In genomic region chr14:54330876-54331275, GRCh38 we compare ENCODE assay signal across 20 cellular contexts.
DNase-seq lines count a peak whose midpoint lies in the region; ATAC-seq, FAIRE-seq and TF ChIP-seq lines count a peak whose summit lies in the region.
"Had no signal": no experiment of that assay in that cellular context is flagged by ENCODE, and none has a peak within 500 bp of the region (broad histone marks: within the 10 kb centered on the region; RNA-seq: fewer than 3 reads in every experiment).

No MANE protein-coding gene starts in this region.

- H2BK12ac ChIP-seq in mesenchymal stem cell (ENCODE audit: low read length in 2 of 2): peak overlapping the region in 1 of 2 experiments; percentile 79

- H2BK15ac ChIP-seq in mesenchymal stem cell (ENCODE audit: low read depth, poor library complexity, severe bottlenecking): no peak overlapping the region

- no peak overlapping the region for H3K9ac ChIP-seq in mesenchymal stem cell (ENCODE audit: low read length)

- no peak for TF ChIP-seq CTCF in stomach (IDR thresholded peaks at IDR 0.05)
- no peak for TF ChIP-seq CTCF in esophagus squamous epithelium (IDR thresholded peaks at IDR 0.05)

- no peak overlapping the region for H2BK5ac ChIP-seq in mesenchymal stem cell (ENCODE audit: low read depth, low read length, poor library complexity, severe bottlenecking)

- peak overlapping the region; percentile 49 for H2AFZ ChIP-seq in mesenchymal stem cell (ENCODE audit: low read depth, low read length)

- H3K4me2 ChIP-seq in mesenchymal stem cell (ENCODE audit: low read length, poor library complexity, severe bottlenecking): no peak overlapping the region

- TF ChIP-seq POLR2A in stomach (IDR thresholded peaks at IDR 0.05) (no peak), esophagus squamous epithelium (IDR thresholded peaks at IDR 0.05) (no peak)

- no peak overlapping the region for H4K91ac ChIP-seq in mesenchymal stem cell (ENCODE audit: low read length)

- H2BK120ac ChIP-seq in mesenchymal stem cell (ENCODE audit: low read depth, low read length): no peak overlapping the region

- H3K14ac ChIP-seq in mesenchymal stem cell (ENCODE audit: low read length in 2 of 2): no peak overlapping the region

- ATAC-seq in GM19035 (IDR thresholded peaks at IDR 0.05; ENCODE audit: unreplicated experiment): no peak
- ATAC-seq: HepG2 had no signal

- FAIRE-seq in G401.6 (lab: Jason Lieb, UNC): peak; percentile 97
- FAIRE-seq: H54, HepG2 had no signal

- no peaks in the 10 kb centered on the region for H3K79me1 ChIP-seq in mesenchymal stem cell (replicated peaks; ENCODE audit: low read length, poor library complexity, severe bottlenecking)

- WGBS in mesenchymal stem cell: 46% methylated on average over 5 of the region's 5 CpGs
- WGBS in stomach, 5 donors: 34 to 61% (median 38%) methylated on average over 5 of the region's 5 CpGs
- 79 to 87% methylated on average over 5 of the region's 5 CpGs for WGBS in esophagus squamous epithelium, 2 donors

- H3K27ac ChIP-seq in mesenchymal stem cell (ENCODE audit: low read length, poor library complexity, severe bottlenecking): no peak overlapping the region
- H3K27ac ChIP-seq in stomach: peak overlapping the region in 3 of 5 donors; percentile 11 to 42 (median 23)
- H3K27ac ChIP-seq in esophagus squamous epithelium: no peak overlapping the region
- H3K27ac ChIP-seq: SJSA1 had no signal

- H3K9me3 ChIP-seq in mesenchymal stem cell (ENCODE audit: control insufficient read depth, low read length) (no peaks in the 10 kb centered on the region), stomach (no peaks in the 10 kb centered on the region), esophagus squamous epithelium (no peaks in the 10 kb centered on the region)
- H3K9me3 ChIP-seq: SJSA1 had no signal

- H3K4me1 ChIP-seq in mesenchymal stem cell (ENCODE audit: control insufficient read depth, insufficient read depth, low read depth, low read length) (no peaks in the 10 kb centered on the region), stomach (peaks cover 10 to 26% (median 18%) of the 10 kb centered on the region in 4 donors), esophagus squamous epithelium (peaks cover 0 to 8% (median 0%) of the 10 kb centered on the region in 3 donors)

- intact Hi-C loops in stomach (cut with DNase I; ENCODE audit: low total_unique reads): no loop called here
- intact Hi-C loops in esophagus squamous epithelium (cut with DNase I): loop anchor here (10.0 kb wide), 1 partner anchor 786 kb away; no protein-coding TSS in a partner anchor

- no peak overlapping the region for H3K23ac ChIP-seq in mesenchymal stem cell (ENCODE audit: low read length in 2 of 2)

- no peak for TF ChIP-seq EP300 in stomach (IDR thresholded peaks at IDR 0.05)

- peak overlapping the region in 1 of 2 experiments; percentile 53 for H3K4ac ChIP-seq in mesenchymal stem cell (ENCODE audit: low read depth in 1 of 2, low read length in 2 of 2)

- DNase-seq in cerebellar cortex (ENCODE audit: low spot score): peak; percentile 50
- no peak for DNase-seq in mesenchymal stem cell
- DNase-seq in stomach: no peak
- DNase-seq in esophagus squamous epithelium (lab: John Stamatoyannopoulos, UW): no peak
- no peak for DNase-seq in NCI-H2081 (lab: John Stamatoyannopoulos, UW)
- DNase-seq: Calu3, DMS79 treated with DMSO at 0.1 percent for 48 hours, Karpas-422, MV-4-11, NCI-H1105, NCI-H1436 treated with DMSO at 0.1 percent for 48 hours, NCI-H2029, NCI-H526 treated with DMSO at 0.1 percent for 48 hours, Right ventricle myocardium superior, RPMI8226 had no signal

- H3K4me3 ChIP-seq in mesenchymal stem cell (ENCODE audit: insufficient read depth in 1 of 2, low read depth in 1 of 2, low read length in 2 of 2) (no peak overlapping the region), stomach (no peak overlapping the region), esophagus squamous epithelium (no peak overlapping the region)
- H3K4me3 ChIP-seq: SJSA1 had no signal

- H4K8ac ChIP-seq in mesenchymal stem cell (ENCODE audit: low read length): no peak overlapping the region

- H3K27me3 ChIP-seq in mesenchymal stem cell (ENCODE audit: control insufficient read depth in 1 of 2, insufficient read depth in 1 of 2, low read length in 2 of 2) (peaks cover 0 to 16% of the 10 kb centered on the region in 2 experiments), stomach (no peaks in the 10 kb centered on the region), esophagus squamous epithelium (peaks cover 0 to 37% (median 0%) of the 10 kb centered on the region in 4 donors)
- H3K27me3 ChIP-seq: SJSA1 had no signal

- H3K18ac ChIP-seq in mesenchymal stem cell (ENCODE audit: low read depth in 1 of 2, low read length in 2 of 2): no peak overlapping the region

- peak overlapping the region; percentile 89 for H2AK5ac ChIP-seq in mesenchymal stem cell (ENCODE audit: low read length, severe bottlenecking)

- no peaks in the 10 kb centered on the region for H3K36me3 ChIP-seq in mesenchymal stem cell (ENCODE audit: control insufficient read depth in 1 of 2, insufficient read depth in 2 of 2, low read depth in 1 of 2, low read length in 2 of 2)
- no peaks in the 10 kb centered on the region for H3K36me3 ChIP-seq in stomach
- no peaks in the 10 kb centered on the region for H3K36me3 ChIP-seq in esophagus squamous epithelium
- H3K36me3 ChIP-seq: SJSA1 had no signal

Comparison
In these comparisons a context has a peak if more than half of its experiments do, and no peak if none do; other contexts are left out.
1. H3K27ac ChIP-seq: peak in stomach (3 of 5); none in mesenchymal stem cell (single experiment) and esophagus squamous epithelium (0 of 4).